ENCODE assay signal across 8 cellular contexts in the genomic region with DNA sequence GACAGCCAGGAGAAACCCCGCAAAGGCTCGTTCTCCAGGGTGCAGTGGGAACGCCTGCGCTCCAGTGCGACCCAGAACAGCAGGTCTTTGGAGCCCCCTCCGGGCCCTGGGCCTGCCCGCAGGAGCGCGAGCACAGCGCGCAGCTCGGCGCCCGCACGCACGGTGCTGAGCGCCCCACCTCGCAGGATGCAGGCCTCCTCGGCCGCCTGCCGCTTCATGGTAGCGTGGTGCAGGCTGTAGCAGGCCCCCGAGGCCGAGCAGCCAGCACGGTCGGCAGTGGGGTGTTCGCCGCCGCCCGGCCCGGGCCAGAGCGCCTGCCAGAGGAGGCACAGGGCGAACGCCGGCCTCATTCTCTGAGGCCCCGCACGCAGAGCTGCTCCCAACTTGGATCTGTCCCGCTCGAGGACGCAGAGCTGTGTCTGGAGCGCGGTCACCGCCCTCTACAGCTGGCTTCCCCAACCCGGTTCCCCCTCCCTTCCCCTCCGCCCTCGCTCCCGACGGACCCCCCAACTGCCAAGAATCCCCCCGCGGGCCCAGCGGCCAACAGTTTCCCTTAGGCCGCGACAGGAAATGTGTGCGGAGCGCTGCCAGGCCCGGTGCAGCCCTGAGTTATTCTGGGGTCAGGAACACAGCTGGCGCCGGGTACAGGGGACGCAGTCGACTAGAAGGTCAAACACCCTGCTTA.
DNase-seq lines count a peak whose midpoint lies in the region; ATAC-seq, FAIRE-seq and TF ChIP-seq lines count a peak whose summit lies in the region.

A gene with protein sequence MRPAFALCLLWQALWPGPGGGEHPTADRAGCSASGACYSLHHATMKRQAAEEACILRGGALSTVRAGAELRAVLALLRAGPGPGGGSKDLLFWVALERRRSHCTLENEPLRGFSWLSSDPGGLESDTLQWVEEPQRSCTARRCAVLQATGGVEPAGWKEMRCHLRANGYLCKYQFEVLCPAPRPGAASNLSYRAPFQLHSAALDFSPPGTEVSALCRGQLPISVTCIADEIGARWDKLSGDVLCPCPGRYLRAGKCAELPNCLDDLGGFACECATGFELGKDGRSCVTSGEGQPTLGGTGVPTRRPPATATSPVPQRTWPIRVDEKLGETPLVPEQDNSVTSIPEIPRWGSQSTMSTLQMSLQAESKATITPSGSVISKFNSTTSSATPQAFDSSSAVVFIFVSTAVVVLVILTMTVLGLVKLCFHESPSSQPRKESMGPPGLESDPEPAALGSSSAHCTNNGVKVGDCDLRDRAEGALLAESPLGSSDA (minus strand): TSS at position 421 of the 685 bp plus-strand sequence. CDS start 71 bp downstream, at position 350.

- peak within 1 kb of the TSS; percentile 63 to 69 (median 68) for H3K4me3 Mint-ChIP-seq in nephron

- no peak for FAIRE-seq in RCC 7860 (lab: Jason Lieb, UNC)

- H3K4me1 Mint-ChIP-seq in nephron: no peaks in the 10 kb centered on the region

- H3K4me3 ChIP-seq in AG09309 (ENCODE audit: control insufficient read depth, low read depth, low read length) (peak within 1 kb of the TSS; percentile 30), fibroblast of mammary gland (ENCODE audit: control insufficient read depth, low read depth, low read length) (peak within 1 kb of the TSS; percentile 31)

- H3K9me3 Mint-ChIP-seq in nephron: no peaks in the 10 kb centered on the region

- H3K27me3 Mint-ChIP-seq in nephron (ENCODE audit: low read depth): peaks cover 61% of the 10 kb centered on the region

- DNase-seq in AG09309 (ENCODE audit: low read depth) (no peak), fibroblast of mammary gland (ENCODE audit: low read depth) (no peak), HuH-7 (ENCODE audit: low spot score) (no peak), RCC 7860 (ENCODE audit: low spot score) (no peak)
- peak; percentile 30 for DNase-seq in activated CD4-positive, CD25-positive, alpha-beta regulatory T cell treated with anti-CD3 and anti-CD28 coated beads, Interleukin-2, amount 50 U/mL, for 72 hours

- no peaks in the 10 kb centered on the region for H3K36me3 Mint-ChIP-seq in nephron (ENCODE audit: low read depth)

- ATAC-seq in GM21526 (IDR thresholded peaks at IDR 0.05; ENCODE audit: low FRiP score, unreplicated experiment) (no peak), HG02642 (IDR thresholded peaks at IDR 0.05; ENCODE audit: poor library complexity, unreplicated experiment) (no peak)

- H3K27ac Mint-ChIP-seq in nephron: no peak within 1 kb of the TSS

- TF ChIP-seq CTCF in AG09309 (IDR thresholded peaks at IDR 0.05; ENCODE audit: control insufficient read depth, insufficient read depth, low read depth, low read length, missing control alignments): no peak
- no peak for TF ChIP-seq CTCF in fibroblast of mammary gland (conservative IDR thresholded peaks at IDR 0.05; ENCODE audit: control insufficient read depth, insufficient read depth, low read depth, low read length)
- TF ChIP-seq CTCF in nephron (IDR thresholded peaks at IDR 0.05; ENCODE audit: unreplicated experiment in 3 of 3): no peak
